ENCODE assay signal across 10 cellular contexts in the genomic region with DNA sequence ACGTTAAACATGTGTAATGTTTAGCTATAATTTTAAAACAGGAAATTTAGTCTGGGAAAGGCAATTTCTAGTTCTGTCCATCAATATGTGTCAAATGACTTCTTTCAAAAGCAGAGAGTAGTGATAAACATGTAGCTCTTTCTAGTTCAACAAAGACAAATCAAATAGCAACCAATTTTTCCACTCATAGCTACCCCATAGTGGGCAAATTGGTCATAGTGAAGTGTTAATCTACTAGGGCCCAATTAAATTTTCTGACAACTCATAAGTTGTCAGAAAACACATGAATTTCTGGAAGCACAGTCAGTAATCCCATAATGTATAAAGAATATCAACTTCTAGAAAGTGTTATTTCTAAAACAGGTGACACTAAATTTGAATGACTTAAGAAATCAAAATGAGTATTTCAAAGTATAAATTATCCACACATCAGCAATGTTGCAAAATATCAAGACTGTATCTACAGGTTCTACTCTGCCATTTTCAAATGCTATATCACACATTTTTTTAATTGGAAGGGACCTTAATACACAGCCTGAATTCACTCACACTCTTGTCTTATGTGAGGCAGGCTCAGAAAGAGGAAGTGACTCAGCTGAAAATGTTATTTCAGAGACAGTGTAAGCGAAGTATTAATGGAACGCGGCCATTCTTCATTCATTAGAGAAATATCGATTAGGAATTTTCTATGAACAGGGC. TPM values are rescaled to one million over a fixed set of nuclear protein-coding genes. Genes with fewer than 3 reads are reported as not detected.
A peak's percentile ranks its signal among the peaks of the same experiment; 100 is the strongest.
DNase-seq lines count a peak whose midpoint lies in the region; ATAC-seq and TF ChIP-seq lines count a peak whose summit lies in the region.
"Had no signal": no experiment of that assay in that cellular context is flagged by ENCODE, and none has a peak within 500 bp of the region (broad histone marks: within the 10 kb centered on the region; RNA-seq: fewer than 3 reads in every experiment).

No MANE protein-coding gene starts in this region.

- no peak overlapping the region for H3K27ac ChIP-seq in right atrium auricular region
- no peak overlapping the region for H3K27ac ChIP-seq in substantia nigra (ENCODE audit: low read depth, low read length, poor library complexity, severe bottlenecking)

- peak; percentile 73 for ATAC-seq in GM21529 (IDR thresholded peaks at IDR 0.05; ENCODE audit: unreplicated experiment)

- peak; percentile 40 for DNase-seq in ELR (ENCODE audit: low read depth)
- peak; percentile 67 for DNase-seq in NOMO-1 treated with DMSO at 0.1 percent for 48 hours (lab: John Stamatoyannopoulos, UW; ENCODE audit: unreplicated experiment)
- DNase-seq in dermis blood vessel endothelial cell = peak; percentile 77
- DNase-seq in right atrium auricular region (ENCODE audit: low spot score) = no peak
- DNase-seq in cerebellar nuclear complex (lab: John Stamatoyannopoulos, UW) = no peak
- DNase-seq in AG20443 (ENCODE audit: low spot score) = no peak
- DNase-seq in substantia nigra (lab: John Stamatoyannopoulos, UW) = no peak
- DNase-seq: NCI-H524, nephron progenitor cell had no signal

- no peaks in the 10 kb centered on the region for H3K27me3 ChIP-seq in right atrium auricular region

- no peak for TF ChIP-seq CTCF in right atrium auricular region (IDR thresholded peaks at IDR 0.05)

- H3K9me3 ChIP-seq in right atrium auricular region = no peaks in the 10 kb centered on the region

- H3K4me3 ChIP-seq in right atrium auricular region = no peak overlapping the region

- H3K36me3 ChIP-seq in right atrium auricular region = no peaks in the 10 kb centered on the region

- H3K4me1 ChIP-seq in right atrium auricular region = no peaks in the 10 kb centered on the region

RNA-seq across cellular contexts. Expression of a gene that starts 7.7 kb away (rescaled TPM):
- 31.9 and 43.1 TPM in 2 replicates for total RNA-seq in dermis blood vessel endothelial cell
- total RNA-seq in right atrium auricular region = 10 to 100 TPM in 1 of 2 donors, 1 to 10 TPM in 1; 8.3 to 13.2 TPM

Comparison
In these comparisons a context has a peak if more than half of its experiments do, and no peak if none do; other contexts are left out.
1. DNase-seq: peak in ELR (single experiment), NOMO-1 treated with DMSO at 0.1 percent for 48 hours (single experiment) and dermis blood vessel endothelial cell (single experiment); none in right atrium auricular region (single experiment), cerebellar nuclear complex (0 of 2), AG20443 (single experiment) and substantia nigra (0 of 49).